6 cellular contexts compared by ENCODE assay signal in genomic region chr6:30914854-30915590, GRCh38. TPM values are rescaled to one million over a fixed set of nuclear protein-coding genes. Genes with fewer than 3 reads are reported as not detected.
A peak's percentile ranks its signal among the peaks of the same experiment; 100 is the strongest.
DNase-seq lines count a peak whose midpoint lies in the region; ATAC-seq and TF ChIP-seq lines count a peak whose summit lies in the region.

No MANE protein-coding gene starts in this region.

- ATAC-seq in activated naive CD4-positive, alpha-beta T cell treated with anti-CD3 and anti-CD28 coated beads, Interleukin-2, amount 50 U/mL, for 72 hours = no peak
- no peak for ATAC-seq in GM19328 (IDR thresholded peaks at IDR 0.05; ENCODE audit: unreplicated experiment)
- ATAC-seq in GM19467 (IDR thresholded peaks at IDR 0.05; ENCODE audit: unreplicated experiment) = no peak

- H3K27me3 ChIP-seq in mesendoderm (ENCODE audit: insufficient read depth, low read length, poor library complexity) = no peaks in the 10 kb centered on the region

- no peak for DNase-seq in activated naive CD4-positive, alpha-beta T cell treated with anti-CD3 and anti-CD28 coated beads, Interleukin-2, amount 50 U/mL, for 72 hours (ENCODE audit: low spot score in 2 of 2)
- DNase-seq in mesendoderm (no peak), HK-2 (ENCODE audit: unreplicated experiment) (no peak)

- no peak overlapping the region for H3K27ac ChIP-seq in mesendoderm (ENCODE audit: low read depth, low read length)

- no peak overlapping the region for H2BK5ac ChIP-seq in mesendoderm (ENCODE audit: low read length)

- no peak for TF ChIP-seq CTCF in GM12875 (IDR thresholded peaks at IDR 0.05; ENCODE audit: borderline replicate concordance, insufficient read depth, low read depth, low read length)

- H3K36me3 Mint-ChIP-seq in activated naive CD4-positive, alpha-beta T cell treated with anti-CD3 and anti-CD28 coated beads, Interleukin-2, amount 50 U/mL, for 72 hours = peaks cover 11 to 21% of the 10 kb centered on the region in 2 donors

- no peak overlapping the region for H4K8ac ChIP-seq in mesendoderm (ENCODE audit: low read depth, low read length)

- no peaks in the 10 kb centered on the region for H3K79me1 ChIP-seq in mesendoderm (ENCODE audit: low read length)

- no peaks in the 10 kb centered on the region for H3K9me3 Mint-ChIP-seq in activated naive CD4-positive, alpha-beta T cell treated with anti-CD3 and anti-CD28 coated beads, Interleukin-2, amount 50 U/mL, for 72 hours

- H3K4ac ChIP-seq in mesendoderm (ENCODE audit: low read depth, low read length) = no peak overlapping the region

- H3K9ac ChIP-seq in mesendoderm (ENCODE audit: low read length) = peak overlapping the region; percentile 88

- peak overlapping the region; percentile 86 to 90 for H3K27ac Mint-ChIP-seq in activated naive CD4-positive, alpha-beta T cell treated with anti-CD3 and anti-CD28 coated beads, Interleukin-2, amount 50 U/mL, for 72 hours

- no peaks in the 10 kb centered on the region for H3K4me1 ChIP-seq in mesendoderm (ENCODE audit: control insufficient read depth, low read depth, low read length)

- no CpG with 5 or more reads among the region's 17 CpGs for WGBS in mesendoderm (ENCODE audit: extremely low coverage, insufficient coverage, low lambda C conversion rate)

- H4K5ac ChIP-seq in mesendoderm (ENCODE audit: low read length) = no peak overlapping the region

- H3K23ac ChIP-seq in mesendoderm (ENCODE audit: low read length) = no peak overlapping the region

- H3K4me3 ChIP-seq in GM12875 (ENCODE audit: low read depth, low read length) (peak overlapping the region; percentile 49), mesendoderm (ENCODE audit: low read length) (no peak overlapping the region)

- no peak overlapping the region for H3K18ac ChIP-seq in mesendoderm (ENCODE audit: low read length)

- no peak overlapping the region for H2BK15ac ChIP-seq in mesendoderm (replicated peaks; ENCODE audit: low read depth)

- H3K4me2 ChIP-seq in mesendoderm (ENCODE audit: low read length) = peak overlapping the region; percentile 77

- peak overlapping the region; percentile 56 for H2AK5ac ChIP-seq in mesendoderm (ENCODE audit: low read length)

- H3K79me2 ChIP-seq in mesendoderm (ENCODE audit: control insufficient read depth, insufficient read depth, low read length) = no peaks in the 10 kb centered on the region

- no peak overlapping the region for H2BK120ac ChIP-seq in mesendoderm (ENCODE audit: low read depth, low read length)

- H3K56ac ChIP-seq in mesendoderm (ENCODE audit: low read length) = peak overlapping the region; percentile 88

- no peaks in the 10 kb centered on the region for H3K36me3 ChIP-seq in mesendoderm (ENCODE audit: control insufficient read depth, insufficient read depth, low read length)

RNA-seq across cellular contexts. Expression of gene VARS2, which starts 1.0 kb away (rescaled TPM):
- 10 to 100 TPM; 55.1 to 55.7 TPM for total RNA-seq in activated naive CD4-positive, alpha-beta T cell treated with anti-CD3 and anti-CD28 coated beads, Interleukin-2, amount 50 U/mL, for 72 hours
- 12.1 TPM for polyA plus RNA-seq in mesendoderm (2013, experiment 1 of 2)
- polyA plus RNA-seq in mesendoderm (2013, experiment 2 of 2) = 13.9 TPM

RNA-seq across cellular contexts. Expression of gene GTF2H4, which starts 7.0 kb away (rescaled TPM):
- 10 to 100 TPM; 27.6 to 44.9 TPM for total RNA-seq in activated naive CD4-positive, alpha-beta T cell treated with anti-CD3 and anti-CD28 coated beads, Interleukin-2, amount 50 U/mL, for 72 hours
- 43.8 TPM for polyA plus RNA-seq in mesendoderm (2013, experiment 1 of 2)
- 46.5 TPM for polyA plus RNA-seq in mesendoderm (2013, experiment 2 of 2)

RNA-seq across cellular contexts. Expression of gene SFTA2, which starts 16.9 kb away (rescaled TPM):
- total RNA-seq in activated naive CD4-positive, alpha-beta T cell treated with anti-CD3 and anti-CD28 coated beads, Interleukin-2, amount 50 U/mL, for 72 hours = not detected
- polyA plus RNA-seq in mesendoderm (2013, experiment 1 of 2) = not detected
- polyA plus RNA-seq in mesendoderm (2013, experiment 2 of 2) = not detected

RNA-seq across cellular contexts. Expression of gene MUCL3, which starts 25.8 kb away (rescaled TPM):
- total RNA-seq in activated naive CD4-positive, alpha-beta T cell treated with anti-CD3 and anti-CD28 coated beads, Interleukin-2, amount 50 U/mL, for 72 hours = not detected
- 0.20 TPM for polyA plus RNA-seq in mesendoderm (2013, experiment 1 of 2)
- polyA plus RNA-seq in mesendoderm (2013, experiment 2 of 2) = 0.22 TPM

RNA-seq across cellular contexts. Expression of gene DDR1, which starts 30.7 kb away (rescaled TPM):
- total RNA-seq in activated naive CD4-positive, alpha-beta T cell treated with anti-CD3 and anti-CD28 coated beads, Interleukin-2, amount 50 U/mL, for 72 hours = 10 to 100 TPM; 15.2 to 20.7 TPM
- polyA plus RNA-seq in mesendoderm (2013, experiment 1 of 2) = 59.0 TPM
- polyA plus RNA-seq in mesendoderm (2013, experiment 2 of 2) = 57.2 TPM
